19 cellular contexts compared by ENCODE assay signal in genomic region chr12:90802727-90803126, GRCh38.
"Had no signal": no experiment of that assay in that cellular context is flagged by ENCODE, and none has a peak within 500 bp of the region (broad histone marks: within the 10 kb centered on the region; RNA-seq: fewer than 3 reads in every experiment).

No MANE protein-coding gene starts in this region.

- H3K27ac Mint-ChIP-seq: immature natural killer cell, mesothelial cell of epicardium had no signal

- H3K4me1 Mint-ChIP-seq: immature natural killer cell had no signal

- H3K4me3 Mint-ChIP-seq: immature natural killer cell, mesothelial cell of epicardium had no signal

- DNase-seq: dermis blood vessel endothelial cell; dorsolateral prefrontal cortex; effector CD4-positive, alpha-beta T cell; effector memory CD4-positive, alpha-beta T cell; foreskin keratinocyte; heart left ventricle; hypothalamus; immature natural killer cell; islet precursor cell; kidney; kidney glomerular epithelial cell; left colon; left lung; left ventricle myocardium superior; lower lobe of right lung; mesenchymal stem cell; mucosa of descending colon had no signal

- H3K36me3 Mint-ChIP-seq: immature natural killer cell had no signal

- ATAC-seq: gastroesophageal sphincter, heart left ventricle, left colon, left lung, left ventricle myocardium superior, lower lobe of right lung, mucosa of descending colon had no signal
